In the genomic region with DNA sequence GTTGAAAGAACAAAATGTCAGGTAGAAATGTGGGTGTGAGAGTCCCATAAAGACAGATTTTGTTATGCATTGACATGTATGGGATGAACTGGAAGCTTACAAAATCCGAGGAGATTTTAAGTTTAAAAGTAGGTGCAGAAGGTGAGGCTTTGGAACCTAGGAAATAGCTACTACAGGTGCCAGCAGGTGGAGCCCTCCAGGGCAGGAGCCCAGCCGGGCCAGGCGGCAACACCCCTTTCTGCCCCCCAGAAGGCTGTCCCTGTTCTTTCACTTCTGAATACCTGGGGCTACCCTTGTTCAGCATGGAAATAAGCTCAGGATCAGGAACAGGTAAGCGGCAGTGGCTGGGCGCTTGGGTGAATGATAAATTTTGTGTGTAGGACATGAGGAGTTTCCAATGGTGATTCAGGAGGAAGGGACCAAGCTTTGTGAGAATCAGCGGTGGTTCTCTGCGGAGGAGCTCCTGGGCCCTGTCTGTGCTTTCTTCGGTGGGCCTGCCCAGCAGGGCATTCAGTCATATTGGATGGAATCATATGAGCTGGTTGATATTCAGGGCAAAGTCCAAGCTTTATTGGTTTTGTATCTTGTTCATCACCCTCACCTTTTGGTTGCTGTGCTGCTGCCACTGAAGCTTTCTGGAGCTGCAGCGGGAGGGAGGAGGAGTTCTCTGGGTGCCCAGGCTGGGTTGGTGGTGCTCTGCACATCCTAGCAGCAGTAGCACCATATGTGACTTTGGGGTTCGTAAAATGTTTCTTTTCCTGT, we compare ENCODE assay signal across 16 cellular contexts. TPM values are rescaled to one million over a fixed set of nuclear protein-coding genes. Genes with fewer than 3 reads are reported as not detected.
DNase-seq lines count a peak whose midpoint lies in the region; ATAC-seq, FAIRE-seq and TF ChIP-seq lines count a peak whose summit lies in the region.
"Had no signal": no experiment of that assay in that cellular context is flagged by ENCODE, and none has a peak within 500 bp of the region (broad histone marks: within the 10 kb centered on the region; RNA-seq: fewer than 3 reads in every experiment).

No MANE protein-coding gene starts in this region.

- H3K9me2 ChIP-seq in HCT116 (ENCODE audit: insufficient read depth) = no peaks in the 10 kb centered on the region

- intact Hi-C loops in Caco-2 (cut with micrococcal nuclease; ENCODE audit: unreplicated experiment) (loop anchor here (1.0 to 2.0 kb wide), 3 partner anchors 269 to 416 kb away; no protein-coding TSS in a partner anchor), HCT116 (cut with micrococcal nuclease) (loop anchor here (1.0 kb wide), 2 partner anchors 274 to 415 kb away; no protein-coding TSS in a partner anchor), GM12878 (cut with micrococcal nuclease; ENCODE audit: unreplicated experiment) (loop anchor here (1.0 kb wide), 1 partner anchor 274 kb away; no protein-coding TSS in a partner anchor)

- no peaks in the 10 kb centered on the region for H3K27me3 ChIP-seq in Caco-2 (replicated peaks; ENCODE audit: control insufficient read depth, insufficient read depth, low read length)
- H3K27me3 ChIP-seq in HCT116 (ENCODE audit: insufficient read depth, low read length) = no peaks in the 10 kb centered on the region
- no peaks in the 10 kb centered on the region for H3K27me3 ChIP-seq in GM12878 (replicated peaks in 1 of 2; ENCODE audit: control insufficient read depth in 2 of 2, insufficient read depth in 2 of 2, low read length in 1 of 2)
- no peaks in the 10 kb centered on the region for H3K27me3 ChIP-seq in liver (ENCODE audit: control insufficient read depth in 4 of 4, insufficient read depth in 4 of 4, low read length in 3 of 4)
- H3K27me3 ChIP-seq: ovary had no signal

- RAD21 ChIA-PET in HCT116 (lab: Charles Lee; ENCODE audit: low non-redundant PET in 1 of 2, low total read pairs in 2 of 2, uncharacterized antibody in 2 of 2, unreplicated experiment in 2 of 2) = interaction anchor here in 1 of 2 experiments (0.8 kb wide), 1 partner anchor 275 kb away, joined by 3 read pairs; no protein-coding TSS in a partner anchor
- RAD21 ChIA-PET in GM12878 (lab: Charles Lee; ENCODE audit: unreplicated experiment) = interaction anchor here (1.4 kb wide), 1 partner anchor 274 kb away, joined by 4 read pairs; no protein-coding TSS in a partner anchor

- H3K36me3 Mint-ChIP-seq in Caco-2 (ENCODE audit: insufficient read depth, unreplicated experiment) = peaks cover 20% of the 10 kb centered on the region

- H3K9ac ChIP-seq in HCT116 (ENCODE audit: low read length) (no peak overlapping the region), GM12878 (ENCODE audit: control insufficient read depth, insufficient read depth, low read length) (no peak overlapping the region), liver (ENCODE audit: low read depth in 1 of 2, low read length in 2 of 2) (no peak overlapping the region)

- no peak overlapping the region for H3K4me3 ChIP-seq in Caco-2 (ENCODE audit: low read depth, low read length)
- H3K4me3 ChIP-seq in HCT116 (replicated peaks in 1 of 2; ENCODE audit: low read depth in 1 of 2, low read length in 2 of 2) = no peak overlapping the region
- no peak overlapping the region for H3K4me3 ChIP-seq in GM12878
- no peak overlapping the region for H3K4me3 ChIP-seq in liver (ENCODE audit: low read depth in 1 of 3, low read length in 3 of 3)
- H3K4me3 ChIP-seq: HAP-1, ovary had no signal

- H3K4me1 ChIP-seq in Caco-2 = no peaks in the 10 kb centered on the region
- no peaks in the 10 kb centered on the region for H3K4me1 ChIP-seq in HCT116 (ENCODE audit: control insufficient read depth in 1 of 2, insufficient read depth in 2 of 2, low read length in 2 of 2)
- H3K4me1 ChIP-seq in GM12878 (ENCODE audit: control insufficient read depth, insufficient read depth, low read length) = no peaks in the 10 kb centered on the region
- peaks cover 0 to 10% (median 5%) of the 10 kb centered on the region in 4 donors for H3K4me1 ChIP-seq in liver (ENCODE audit: control insufficient read depth in 4 of 4, insufficient read depth in 4 of 4, low read length in 3 of 4)
- H3K4me1 ChIP-seq: HAP-1 had no signal

- H3K9me3 ChIP-seq in Caco-2 (no peaks in the 10 kb centered on the region), HCT116 (ENCODE audit: control insufficient read depth in 1 of 2, insufficient read depth in 1 of 2, low read depth in 1 of 2, low read length in 2 of 2) (no peaks in the 10 kb centered on the region), GM12878 (replicated peaks; ENCODE audit: control insufficient read depth, insufficient read depth, low read length) (no peaks in the 10 kb centered on the region), liver (ENCODE audit: control insufficient read depth in 4 of 4, low read length in 3 of 4) (no peaks in the 10 kb centered on the region)
- H3K9me3 ChIP-seq: HAP-1, ovary had no signal

- ATAC-seq in HCT116 = peak; percentile 83
- peak; percentile 66 for ATAC-seq in GM12878
- ATAC-seq in HG02981 (IDR thresholded peaks at IDR 0.05; ENCODE audit: unreplicated experiment) = no peak
- no peak for ATAC-seq in HG02840 (IDR thresholded peaks at IDR 0.05; ENCODE audit: low FRiP score, unreplicated experiment)

- H3K4me3 Mint-ChIP-seq in Caco-2 (ENCODE audit: unreplicated experiment) = no peak overlapping the region
- H3K4me3 Mint-ChIP-seq: activated naive CD8-positive, alpha-beta T cell treated with anti-CD3 and anti-CD28 coated beads, Interleukin-2, amount 10 ng/mL, durations not matched to agents 7 days and 5 days had no signal

- H3K27ac ChIP-seq in HCT116 (ENCODE audit: low read depth, low read length) (no peak overlapping the region), GM12878 (ENCODE audit: control insufficient read depth, insufficient read depth) (no peak overlapping the region), liver (ENCODE audit: low read depth in 1 of 2, low read length in 2 of 2) (no peak overlapping the region)
- H3K27ac ChIP-seq: ovary had no signal

- BruUV-seq in Caco-2 (replicated peaks; lab: Mats Ljungman, UMichigan) (no TSS peak), HCT116 (replicated peaks; lab: Mats Ljungman, UMichigan) (no TSS peak), GM12878 (replicated peaks; lab: Mats Ljungman, UMichigan) (no TSS peak)

- in situ Hi-C loops in GM12878 (cut with MboI) = no loop called here

- H4K20me1 ChIP-seq in HCT116 (ENCODE audit: insufficient read depth) (no peaks in the 10 kb centered on the region), GM12878 (ENCODE audit: control insufficient read depth, insufficient read depth) (no peaks in the 10 kb centered on the region)

- H3K79me2 ChIP-seq in HCT116 (ENCODE audit: insufficient read depth, low read length) = peaks cover 3% of the 10 kb centered on the region
- H3K79me2 ChIP-seq in GM12878 (ENCODE audit: control insufficient read depth, insufficient read depth, low read length) = no peaks in the 10 kb centered on the region

- H3K27ac Mint-ChIP-seq in Caco-2 (ENCODE audit: unreplicated experiment) = no peak overlapping the region
- H3K27ac Mint-ChIP-seq: activated naive CD8-positive, alpha-beta T cell treated with anti-CD3 and anti-CD28 coated beads, Interleukin-2, amount 10 ng/mL, durations not matched to agents 7 days and 5 days had no signal

- POLR2A ChIA-PET in Caco-2 (lab: Charles Lee) (interaction anchor here (1.0 kb wide), 1 partner anchor 118 kb away, joined by 3 read pairs; no protein-coding TSS in a partner anchor), HCT116 (lab: Charles Lee) (no interaction called here), GM12878 (lab: Charles Lee) (interaction anchor here (0.5 kb wide), 1 partner anchor 9 kb away, joined by 4 read pairs; no protein-coding TSS in a partner anchor)

- 95% methylated on average over 10 of the region's 10 CpGs for WGBS in GM12878 (ENCODE audit: insufficient coverage, insufficient replicate concordance, low lambda C conversion rate, missing lambda C conversion rate)
- 88% methylated on average over 10 of the region's 10 CpGs for WGBS in liver

- TF ChIP-seq CTCF in Caco-2 (IDR thresholded peaks at IDR 0.05; ENCODE audit: insufficient read depth in 1 of 2, low read depth in 1 of 2, low read length in 1 of 2, severe bottlenecking in 1 of 2, unreplicated experiment in 1 of 2) (peak; percentile 38 to 72), HCT116 (IDR thresholded peaks at IDR 0.05 in 2 of 3, conservative IDR thresholded peaks at IDR 0.05 in 1 of 3; ENCODE audit: borderline replicate concordance in 1 of 3, insufficient read depth in 1 of 3, low read depth in 2 of 3, low read length in 2 of 3) (peak; percentile 61 to 66 (median 62)), GM12878 (IDR thresholded peaks at IDR 0.05 in 2 of 3, conservative IDR thresholded peaks at IDR 0.05 in 1 of 3; ENCODE audit: control insufficient read depth in 2 of 3, extremely low read depth in 1 of 3, insufficient read depth in 1 of 3, low read depth in 3 of 3, low read length in 3 of 3) (peak; percentile 23 to 51 (median 29); a peak in 4 of 6 replicates), liver (IDR thresholded peaks at IDR 0.05; ENCODE audit: low read depth, low read length, missing input control) (peak; percentile 16)

- CTCF ChIA-PET in Caco-2 (lab: Charles Lee) = interaction anchor here (0.6 to 2.2 kb wide), 8 partner anchors 13 to 353 kb away, joined by 3 to 20 read pairs (median 4); a partner anchor contains a TSS
- CTCF ChIA-PET in HCT116 (lab: Charles Lee) = interaction anchor here (0.6 to 3.3 kb wide), 9 partner anchors 12 to 319 kb away, joined by 3 to 22 read pairs (median 4); a partner anchor contains a TSS
- CTCF ChIA-PET in GM12878 (lab: Yijun Ruan, JAX) = interaction anchor here (0.8 to 2.4 kb wide), 8 partner anchors 9 to 509 kb away, joined by 3 to 19 read pairs (median 6); a partner anchor contains a TSS

- TF ChIP-seq POLR2A in HCT116 (IDR thresholded peaks at IDR 0.05; ENCODE audit: borderline replicate concordance, extremely low read depth, insufficient read depth, insufficient read length) (no peak), GM12878 (IDR thresholded peaks at IDR 0.05; ENCODE audit: low read depth, low read length) (no peak)

- H3K36me3 ChIP-seq in Caco-2 (ENCODE audit: control insufficient read depth, insufficient read depth, low read length) (peaks cover 6% of the 10 kb centered on the region), HCT116 (ENCODE audit: control insufficient read depth in 1 of 2, insufficient read depth in 2 of 2, low read length in 2 of 2) (peaks cover 10 to 21% of the 10 kb centered on the region in 2 experiments), GM12878 (ENCODE audit: control insufficient read depth in 2 of 2, insufficient read depth in 2 of 2, low read length in 1 of 2) (peaks cover 3 to 4% of the 10 kb centered on the region in 2 experiments; a peak in 3 of 4 replicates), liver (ENCODE audit: control insufficient read depth in 4 of 4, insufficient read depth in 3 of 4, low read depth in 1 of 4, low read length in 3 of 4) (peaks cover 0 to 23% (median 11%) of the 10 kb centered on the region in 4 donors)
- H3K36me3 ChIP-seq: ovary had no signal

- H3K9me3 Mint-ChIP-seq in Caco-2 (ENCODE audit: unreplicated experiment) = no peaks in the 10 kb centered on the region
- H3K9me3 Mint-ChIP-seq: activated naive CD8-positive, alpha-beta T cell treated with anti-CD3 and anti-CD28 coated beads, Interleukin-2, amount 10 ng/mL, durations not matched to agents 7 days and 5 days had no signal

- H3K4me2 ChIP-seq in HCT116 (ENCODE audit: low read length) = no peak overlapping the region
- no peak overlapping the region for H3K4me2 ChIP-seq in GM12878 (ENCODE audit: control insufficient read depth, insufficient read depth)

- FAIRE-seq in GM12878 (lab: Jason Lieb, UNC) = no peak
- FAIRE-seq: D721Med, endothelial cell of umbilical vein, islet of Langerhans had no signal

- TF ChIP-seq RAD21 in HCT116 (IDR thresholded peaks at IDR 0.05; ENCODE audit: low read depth) (peak; percentile 58), GM12878 (IDR thresholded peaks at IDR 0.05; ENCODE audit: insufficient read depth, low read depth, low read length) (0 out of 2 replicates have a peak, but pooled peaks have one; percentile 9), liver (IDR thresholded peaks at IDR 0.05) (peak in 1 of 2 donors; percentile 55)

- SMC1A ChIA-PET in GM12878 (lab: Charles Lee; ENCODE audit: uncharacterized antibody, unreplicated experiment) = interaction anchor here (1.3 to 1.6 kb wide), 4 partner anchors 18 to 68 kb away, joined by 3 to 4 read pairs (median 4); no protein-coding TSS in a partner anchor

- peak in 1 of 2 experiments; percentile 44 for DNase-seq in Caco-2
- no peak for DNase-seq in HCT116 (ENCODE audit: low read depth, low spot score)
- no peak for DNase-seq in GM12878 (ENCODE audit: low read depth, low spot score)
- no peak for DNase-seq in foreskin melanocyte
- DNase-seq in NCI-H146 (lab: John Stamatoyannopoulos, UW) = no peak
- DNase-seq: activated naive CD8-positive, alpha-beta T cell treated with anti-CD3 and anti-CD28 coated beads, Interleukin-2, amount 10 ng/mL, durations not matched to agents 7 days and 5 days; NCI-H1436; ovary; SHP77 treated with DMSO at 0.1 percent for 48 hours had no signal

- TF ChIP-seq EP300 in GM12878 (IDR thresholded peaks at IDR 0.05; ENCODE audit: borderline replicate concordance in 1 of 2, control insufficient read depth in 1 of 2, low read depth in 2 of 2, low read length in 2 of 2) = no peak

- H3K27me3 Mint-ChIP-seq in Caco-2 (ENCODE audit: insufficient read depth, unreplicated experiment) = no peaks in the 10 kb centered on the region
- H3K27me3 Mint-ChIP-seq: activated naive CD8-positive, alpha-beta T cell treated with anti-CD3 and anti-CD28 coated beads, Interleukin-2, amount 10 ng/mL, durations not matched to agents 7 days and 5 days had no signal

- no peak overlapping the region for H2AFZ ChIP-seq in HCT116 (ENCODE audit: low read depth, low read length, poor library complexity, severe bottlenecking)
- no peak overlapping the region for H2AFZ ChIP-seq in GM12878 (ENCODE audit: control insufficient read depth, low read depth, low read length)

- H3K4me1 Mint-ChIP-seq in Caco-2 (ENCODE audit: low read depth, unreplicated experiment) = peaks cover 11% of the 10 kb centered on the region

RNA-seq across cellular contexts. Expression of a gene that starts 12.3 kb away (rescaled TPM):
- 20.8 and 24.2 TPM in 2 replicates for total RNA-seq in Caco-2 (2022)
- 10.9 TPM for total RNA-seq in HCT116 (2021; ENCODE audit: unreplicated experiment)
- polyA plus RNA-seq in HCT116 (2012) = 5.0 and 8.9 TPM in 2 replicates
- 5.3 and 9.1 TPM in 2 replicates for total RNA-seq in GM12878 (2013; cell fraction: nucleolus; rRNA removed)
- total RNA-seq in GM12878 (2014; rRNA removed) = 6.6 and 7.5 TPM in 2 replicates
- 4.8 and 5.7 TPM in 2 replicates for total RNA-seq in GM12878 (2014; rRNA removed; fragmentation: Illumina TruSeq; extraction: Trizol)
- total RNA-seq in GM12878 (2021) = 6.0 and 7.4 TPM in 2 replicates
- polyA plus RNA-seq in GM12878 (2011; ENCODE audit: low read depth) = 3.2 TPM
- polyA plus RNA-seq in GM12878 (2011; rRNA removed) = 6.8 and 8.3 TPM in 2 replicates
- polyA plus RNA-seq in GM12878 (2011; cell fraction: cytosol; rRNA removed) = 4.1 and 4.8 TPM in 2 replicates
- polyA plus RNA-seq in GM12878 (2011; cell fraction: nucleus; rRNA removed) = 2.6 and 3.7 TPM in 2 replicates
- 4.5 and 4.6 TPM in 2 replicates for polyA plus RNA-seq in GM12878 (2012)
- polyA plus RNA-seq in GM12878 (2014; fragmentation: Illumina TruSeq; extraction: Trizol) = 5.4 and 7.0 TPM in 2 replicates
- polyA plus RNA-seq in GM12878 (2014; fragmentation: Nextera tagmentation; extraction: Ambion mirVana) = 1 to 10 TPM; 6.7 to 7.0 TPM
- polyA plus RNA-seq in GM12878 (2014; rRNA removed) = 4.3 and 6.5 TPM in 2 replicates
- 10 to 100 TPM; 10.8 to 13.6 TPM for polyA plus RNA-seq in GM12878 (2016; fragmentation: Nextera tagmentation; extraction: Ambion mirVana)
- 2.3 and 2.8 TPM in 2 replicates for polyA minus RNA-seq in GM12878 (2011; rRNA and poly(A)+ RNA removed)
- polyA minus RNA-seq in GM12878 (2011; cell fraction: cytosol; rRNA and poly(A)+ RNA removed) = 1.7 and 2.7 TPM in 2 replicates
- 1.6 and 2.7 TPM in 2 replicates for polyA minus RNA-seq in GM12878 (2011; cell fraction: nucleus; rRNA and poly(A)+ RNA removed)
- 10 to 100 TPM in 1 of 2 donors, 1 to 10 TPM in 1; 8.3 to 12.4 TPM for total RNA-seq in liver
- polyA plus RNA-seq in liver = 10 to 100 TPM in 1 of 2 donors, 1 to 10 TPM in 1; 5.9 to 12.8 TPM

RNA-seq across cellular contexts. Expression of a gene that starts 43.1 kb away (rescaled TPM):
- total RNA-seq in Caco-2 (2022) (31.4 and 39.6 TPM in 2 replicates), HCT116 (2021; ENCODE audit: unreplicated experiment) (17.8 TPM), GM12878 (2014; rRNA removed) (27.4 and 31.3 TPM in 2 replicates), GM12878 (2014; rRNA removed; fragmentation: Illumina TruSeq; extraction: Trizol) (52.1 and 53.0 TPM in 2 replicates), GM12878 (2021) (39.3 and 40.7 TPM in 2 replicates), liver (10 to 100 TPM; 35.3 to 53.1 TPM)
- 16.7 and 18.4 TPM in 2 replicates for polyA plus RNA-seq in HCT116 (2012)
- 51.0 and 53.7 TPM in 2 replicates for total RNA-seq in GM12878 (2013; cell fraction: nucleolus; rRNA removed)
- 22.9 TPM for polyA plus RNA-seq in GM12878 (2011; ENCODE audit: low read depth)
- polyA plus RNA-seq in GM12878 (2011; rRNA removed) (35.5 and 49.9 TPM in 2 replicates), GM12878 (2014; fragmentation: Illumina TruSeq; extraction: Trizol) (33.4 and 40.0 TPM in 2 replicates), GM12878 (2014; fragmentation: Nextera tagmentation; extraction: Ambion mirVana) (10 to 100 TPM in 1 of 2 experiments, 1 to 10 TPM in 1; 8.1 to 17.9 TPM), GM12878 (2014; rRNA removed) (45.6 and 60.6 TPM in 2 replicates), GM12878 (2016; fragmentation: Nextera tagmentation; extraction: Ambion mirVana) (10 to 100 TPM; 45.8 to 47.1 TPM), liver (10 to 100 TPM; 29.3 to 53.0 TPM)
- 37.2 and 64.1 TPM in 2 replicates for polyA plus RNA-seq in GM12878 (2011; cell fraction: cytosol; rRNA removed)
- 20.7 and 27.2 TPM in 2 replicates for polyA plus RNA-seq in GM12878 (2011; cell fraction: nucleus; rRNA removed)
- 28.2 and 36.9 TPM in 2 replicates for polyA plus RNA-seq in GM12878 (2012)
- polyA minus RNA-seq in GM12878 (2011; rRNA and poly(A)+ RNA removed) = 39.1 and 48.5 TPM in 2 replicates
- 11.3 and 12.7 TPM in 2 replicates for polyA minus RNA-seq in GM12878 (2011; cell fraction: cytosol; rRNA and poly(A)+ RNA removed)
- polyA minus RNA-seq in GM12878 (2011; cell fraction: nucleus; rRNA and poly(A)+ RNA removed) = 4.5 and 9.9 TPM in 2 replicates

RNA-seq across cellular contexts. Expression of a gene that starts 50.5 kb away (rescaled TPM):
- total RNA-seq in Caco-2 (2022) (0.46 and 0.61 TPM in 2 replicates), HCT116 (2021; ENCODE audit: unreplicated experiment) (1.7 TPM), GM12878 (2014; rRNA removed) (0.27 TPM in 1 of 2 replicates, not detected in the other), GM12878 (2014; rRNA removed; fragmentation: Illumina TruSeq; extraction: Trizol) (0.14 TPM in 1 of 2 replicates, not detected in the other), GM12878 (2021) (0.18 TPM in 1 of 2 replicates, not detected in the other), liver (under 1 TPM; 0.28 to 0.33 TPM)
- 1.5 and 1.6 TPM in 2 replicates for polyA plus RNA-seq in HCT116 (2012)
- total RNA-seq in GM12878 (2013; cell fraction: nucleolus; rRNA removed) = not detected in 2 replicates
- polyA plus RNA-seq in GM12878 (2011; ENCODE audit: low read depth) = 0.26 TPM
- polyA plus RNA-seq in GM12878 (2011; rRNA removed) (0.33 and 0.38 TPM in 2 replicates), GM12878 (2014; fragmentation: Illumina TruSeq; extraction: Trizol) (0.06 TPM in 1 of 2 replicates, not detected in the other), GM12878 (2014; fragmentation: Nextera tagmentation; extraction: Ambion mirVana) (under 1 TPM; 0.11 to 0.15 TPM), GM12878 (2014; rRNA removed) (0.18 TPM in 1 of 2 replicates, not detected in the other), GM12878 (2016; fragmentation: Nextera tagmentation; extraction: Ambion mirVana) (under 1 TPM in 1 of 2 experiments, not detected in 1; 0.12 TPM), liver (under 1 TPM; 0.35 to 0.37 TPM)
- 0.15 and 0.48 TPM in 2 replicates for polyA plus RNA-seq in GM12878 (2011; cell fraction: cytosol; rRNA removed)
- 0.70 and 0.75 TPM in 2 replicates for polyA plus RNA-seq in GM12878 (2011; cell fraction: nucleus; rRNA removed)
- polyA plus RNA-seq in GM12878 (2012) = 0.11 TPM in 1 of 2 replicates, not detected in the other
- polyA minus RNA-seq in GM12878 (2011; rRNA and poly(A)+ RNA removed) = 0.37 TPM in 1 of 2 replicates, not detected in the other
- polyA minus RNA-seq in GM12878 (2011; cell fraction: cytosol; rRNA and poly(A)+ RNA removed) = not detected in 2 replicates
- 0.24 and 0.38 TPM in 2 replicates for polyA minus RNA-seq in GM12878 (2011; cell fraction: nucleus; rRNA and poly(A)+ RNA removed)

Comparison
In these comparisons a context has a peak if more than half of its experiments do, and no peak if none do; other contexts are left out.
1. ATAC-seq: peak in HCT116 (single experiment) and GM12878 (single experiment); none in HG02981 (single experiment) and HG02840 (single experiment).
2. Peak in every context shown above with its lines, with median percentiles within 50 percentile points of each other: CTCF ChIP-seq.